Comparison of ENCODE assay signal across 24 cellular contexts in the genomic region with DNA sequence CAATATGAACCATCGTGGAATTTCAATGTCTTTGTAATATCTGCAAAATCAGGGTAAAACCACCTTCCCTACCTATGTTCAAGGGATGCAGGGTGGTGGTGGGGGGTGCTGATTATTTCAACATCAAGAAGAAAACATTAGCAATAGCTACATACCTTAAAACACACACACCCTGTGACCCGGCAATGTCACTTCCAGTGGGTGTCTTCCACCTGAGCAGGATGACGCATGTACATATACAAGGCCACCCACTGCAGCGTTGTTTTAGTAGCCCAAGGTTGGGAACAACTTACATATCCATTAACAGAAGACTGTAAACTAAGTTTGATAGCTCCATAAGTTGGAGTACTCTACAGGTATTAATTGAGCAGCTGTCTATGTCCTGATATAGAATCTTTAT.
"Had no signal": no experiment of that assay in that cellular context is flagged by ENCODE, and none has a peak within 500 bp of the region (broad histone marks: within the 10 kb centered on the region; RNA-seq: fewer than 3 reads in every experiment).

No MANE protein-coding gene starts in this region.

- FAIRE-seq: endometrium, kidney, urothelium cell line had no signal

- H3K27ac Mint-ChIP-seq: effector memory CD8-positive, alpha-beta T cell; natural killer cell; stimulated activated effector memory CD8-positive, alpha-beta T cell treated with anti-CD3 and anti-CD28 coated beads, Interleukin-12 subunit alpha, Interleukin-12 subunit beta, amount 100 ng/mL, for 72 hours had no signal

- H3K4me1 ChIP-seq: gastrocnemius medialis, psoas muscle, sigmoid colon, tibial nerve, upper lobe of left lung had no signal

- H3K4me3 Mint-ChIP-seq: effector memory CD8-positive, alpha-beta T cell; natural killer cell; stimulated activated effector memory CD8-positive, alpha-beta T cell treated with anti-CD3 and anti-CD28 coated beads, Interleukin-12 subunit alpha, Interleukin-12 subunit beta, amount 100 ng/mL, for 72 hours had no signal

- H3K27ac ChIP-seq: gastrocnemius medialis, ovary, psoas muscle, sigmoid colon, thoracic aorta, tibial nerve, upper lobe of left lung had no signal

- H3K9me3 Mint-ChIP-seq: effector memory CD8-positive, alpha-beta T cell had no signal

- DNase-seq: cortex of kidney; effector memory CD8-positive, alpha-beta T cell; erythroblast; foreskin fibroblast; gastrocnemius medialis; head of caudate nucleus; kidney; natural killer cell; occipital lobe; ovary; posterior cingulate gyrus; psoas muscle; right cardiac atrium; sigmoid colon; stimulated activated CD4-positive, alpha-beta T cell treated with anti-CD3 and anti-CD28 coated beads, Interleukin-2, amount 100 ng/mL, for 24 hours; stimulated activated CD4-positive, alpha-beta T cell treated with anti-CD3 and anti-CD28 coated beads, Interleukin-4, amount 100 ng/mL, for 24 hours; stimulated activated naive CD8-positive, alpha-beta T cell treated with anti-CD3 and anti-CD28 coated beads, Interleukin-15, Interleukin-2, amounts not matched to agents 100 U/mL and 50 U/mL, for 24 hours; upper lobe of left lung had no signal

- H3K9me3 ChIP-seq: gastrocnemius medialis, ovary, psoas muscle had no signal

- ATAC-seq: effector memory CD8-positive, alpha-beta T cell; gastrocnemius medialis; left lobe of liver; natural killer cell; psoas muscle; right cardiac atrium; stimulated activated effector memory CD8-positive, alpha-beta T cell treated with anti-CD3 and anti-CD28 coated beads, Interleukin-12 subunit alpha, Interleukin-12 subunit beta, amount 100 ng/mL, for 72 hours; stimulated activated naive CD8-positive, alpha-beta T cell treated with anti-CD3 and anti-CD28 coated beads, Interleukin-15, Interleukin-2, amounts not matched to agents 100 U/mL and 50 U/mL, for 24 hours had no signal

- H3K4me1 Mint-ChIP-seq: natural killer cell had no signal

- H3K4me3 ChIP-seq: gastrocnemius medialis, ovary, psoas muscle, sigmoid colon, thoracic aorta, tibial nerve, upper lobe of left lung had no signal

- H3K36me3 ChIP-seq: gastrocnemius medialis, ovary, sigmoid colon, thoracic aorta, tibial nerve, upper lobe of left lung had no signal

- H3K36me3 Mint-ChIP-seq: natural killer cell; stimulated activated effector memory CD8-positive, alpha-beta T cell treated with anti-CD3 and anti-CD28 coated beads, Interleukin-12 subunit alpha, Interleukin-12 subunit beta, amount 100 ng/mL, for 72 hours had no signal

- H3K27me3 Mint-ChIP-seq: effector memory CD8-positive, alpha-beta T cell had no signal

- H3K27me3 ChIP-seq: gastrocnemius medialis, ovary, sigmoid colon, tibial nerve, upper lobe of left lung had no signal
